8 cellular contexts compared by ENCODE assay signal in genomic region chr2:30447149-30448045, GRCh38.
DNase-seq lines count a peak whose midpoint lies in the region; ATAC-seq lines count a peak whose summit lies in the region.

LCLAT1 (plus strand) TSS chr2:30447246; CDS start chr2:30525591, 78,345 bp downstream.

- H3K4me1 ChIP-seq in ACC112 (ENCODE audit: control insufficient read depth, insufficient read depth, low read length, unreplicated experiment), result peaks cover 11% of the 10 kb centered on the region

- no peaks in the 10 kb centered on the region for H3K36me3 ChIP-seq in ACC112 (ENCODE audit: insufficient read depth, low read length)

- H3K27me3 ChIP-seq in ACC112 (ENCODE audit: insufficient read depth, low read length), result no peaks in the 10 kb centered on the region

- peak within 1 kb of the TSS; percentile 71 for H3K27ac ChIP-seq in ACC112 (ENCODE audit: low read depth, low read length)

- H3K79me2 ChIP-seq in ACC112 (ENCODE audit: control insufficient read depth, insufficient read depth, low read length, unreplicated experiment), result peaks cover 34% of the 10 kb centered on the region

- ATAC-seq in GM18517 (IDR thresholded peaks at IDR 0.05; ENCODE audit: unreplicated experiment) (peak; percentile 92), HG03025 (IDR thresholded peaks at IDR 0.05; ENCODE audit: low FRiP score, unreplicated experiment) (peak; percentile 96)
- ATAC-seq in activated CD4-positive, CD25-positive, alpha-beta regulatory T cell treated with anti-CD3 and anti-CD28 coated beads, Interleukin-2, amount 50 U/mL, for 24 hours, result peak; percentile 90 to 91

- DNase-seq in NCI-H2196 (lab: John Stamatoyannopoulos, UW; ENCODE audit: unreplicated experiment), result peak; percentile 75
- peak; percentile 79 for DNase-seq in cerebellar cortex (ENCODE audit: low spot score)
- DNase-seq in kidney tubule cell (ENCODE audit: low spot score), result peak; percentile 79
- DNase-seq in stimulated activated CD4-positive, alpha-beta T cell treated with anti-CD3 and anti-CD28 coated beads, Interleukin-1b, Interleukin-23, amount 100 ng/mL, for 24 hours (ENCODE audit: low read depth in 4 of 4, low spot score in 1 of 4), result peak; percentile 59 to 82 (median 70)

- peak within 1 kb of the TSS; percentile 90 for H3K4me3 ChIP-seq in ACC112 (ENCODE audit: low read depth, low read length)

- H2AFZ ChIP-seq in ACC112 (ENCODE audit: low read length, unreplicated experiment), result peak within 1 kb of the TSS; percentile 99

Comparison
In these comparisons a context has a peak if more than half of its experiments do, and no peak if none do; other contexts are left out.
1. Peak in every context shown above with its lines: DNase-seq, ATAC-seq, H3K4me3 ChIP-seq and H3K27ac ChIP-seq.